1 cellular context compared by ENCODE assay signal in genomic region chr4:41883988-41884737, GRCh38.
TF ChIP-seq lines count a peak whose summit lies in the region.

No MANE protein-coding gene starts in this region.

TF ChIP-seq in HepG2, 621 proteins besides CTCF, POLR2A, EP300 and RAD21 (continued from another document):
- TF ChIP-seq ZNF710 (CRISPR knock-in tag; IDR thresholded peaks at IDR 0.05; ENCODE audit: borderline replicate concordance) (no peak), ZNF276 (CRISPR knock-in tag; IDR thresholded peaks at IDR 0.05; ENCODE audit: low read depth) (no peak), ATF1 (CRISPR knock-in tag; IDR thresholded peaks at IDR 0.05) (0 out of 2 replicates have a peak, but pooled peaks have one; percentile 43), ZNF674 (CRISPR knock-in tag; IDR thresholded peaks at IDR 0.05; ENCODE audit: low read depth) (no peak), ZNF891 (CRISPR knock-in tag; IDR thresholded peaks at IDR 0.05) (no peak), FOXA3 (CRISPR knock-in tag; IDR thresholded peaks at IDR 0.05) (peak; percentile 65), ZNF280D (CRISPR knock-in tag; IDR thresholded peaks at IDR 0.05) (peak; percentile 68; the same call in 1 of the 2 replicates), SOX5 (CRISPR knock-in tag; IDR thresholded peaks at IDR 0.05; ENCODE audit: borderline replicate concordance) (peak; percentile 39; the same call in 1 of the 2 replicates), CHD2 (IDR thresholded peaks at IDR 0.05; ENCODE audit: low read depth, low read length) (no peak)
